8 cellular contexts compared by ENCODE assay signal in the genomic region with DNA sequence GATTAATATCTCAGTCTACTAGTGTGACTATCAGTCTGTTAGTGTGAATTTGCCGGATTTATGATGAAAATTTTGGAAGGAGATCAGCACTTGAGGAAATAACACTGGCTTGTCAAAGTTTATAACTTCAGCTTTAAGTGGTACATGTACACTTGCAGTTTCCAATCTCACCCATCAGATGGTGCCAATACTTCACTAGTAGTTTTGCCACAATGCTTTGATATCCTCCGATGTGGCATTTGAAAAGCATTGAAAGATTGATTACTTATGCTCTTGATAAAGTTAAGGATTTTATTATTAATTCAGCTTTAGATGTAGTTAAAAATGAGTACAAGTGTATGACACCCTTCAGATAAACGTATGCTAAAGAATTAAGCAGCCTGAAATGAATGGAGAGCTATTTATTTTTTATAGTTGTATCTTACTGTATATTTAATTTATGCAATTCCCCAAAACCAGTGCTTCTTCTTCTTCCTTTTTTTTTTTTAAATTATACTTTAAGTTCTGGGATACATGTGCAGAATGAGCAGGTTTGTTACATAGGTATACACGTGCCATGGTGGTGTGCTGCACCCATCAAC.
DNase-seq lines count a peak whose midpoint lies in the region; ATAC-seq and TF ChIP-seq lines count a peak whose summit lies in the region.

No MANE protein-coding gene starts in this region.

- no peaks in the 10 kb centered on the region for H3K27me3 ChIP-seq in H9 (ENCODE audit: insufficient read depth, low read length)
- no peaks in the 10 kb centered on the region for H3K27me3 ChIP-seq in gastroesophageal sphincter

- no peak overlapping the region for H3K4me2 ChIP-seq in H9 (ENCODE audit: insufficient read depth, insufficient read length, low read length)

- no peak overlapping the region for H2BK15ac ChIP-seq in H9 (ENCODE audit: low read depth, low read length)

- peaks cover 8 to 10% of the 10 kb centered on the region in 2 experiments; a peak in 4 of 5 replicates for H3K9me3 Mint-ChIP-seq in H9

- H2BK12ac ChIP-seq in H9 (ENCODE audit: insufficient read length, low read depth, low read length), result no peak overlapping the region

- no peak overlapping the region for H3T11ph ChIP-seq in H9 (ENCODE audit: low read length)

- H3K79me2 ChIP-seq in H9 (ENCODE audit: insufficient read depth, low read length), result no peaks in the 10 kb centered on the region; the same call in 1 of the 2 replicates

- H3K27me3 Mint-ChIP-seq in H9 (ENCODE audit: low read depth), result no peaks in the 10 kb centered on the region

- no peak for TF ChIP-seq EP300 in gastroesophageal sphincter (IDR thresholded peaks at IDR 0.05)

- H3K23me2 ChIP-seq in H9 (ENCODE audit: insufficient read length, low read depth, low read length, poor library complexity, severe bottlenecking), result no peaks in the 10 kb centered on the region

- no peaks in the 10 kb centered on the region for H3K79me1 ChIP-seq in H9 (ENCODE audit: insufficient read depth, low read depth, low read length, poor library complexity, severe bottlenecking)

- H3K4ac ChIP-seq in H9 (ENCODE audit: low read depth, low read length), result no peak overlapping the region

- H4K91ac ChIP-seq in H9 (ENCODE audit: insufficient read length, low read depth, low read length), result no peak overlapping the region

- ATAC-seq in gastroesophageal sphincter (no peak), HG02870 (IDR thresholded peaks at IDR 0.05; ENCODE audit: unreplicated experiment) (no peak), HG03342 (IDR thresholded peaks at IDR 0.05; ENCODE audit: unreplicated experiment) (no peak)

- H4K8ac ChIP-seq in H9 (replicated peaks; ENCODE audit: insufficient read length, low read depth, low read length), result no peak overlapping the region

- no peak overlapping the region for H3K27ac ChIP-seq in H9 (ENCODE audit: insufficient read length, low read depth, low read length)
- no peak overlapping the region for H3K27ac ChIP-seq in gastroesophageal sphincter

- no peak overlapping the region for H2AK5ac ChIP-seq in H9 (ENCODE audit: insufficient read length, low read length)

- no peak overlapping the region for H3K4me3 Mint-ChIP-seq in H9

- H4K5ac ChIP-seq in H9 (ENCODE audit: insufficient read length, low read depth, low read length), result no peak overlapping the region

- no peak overlapping the region for H3K56ac ChIP-seq in H9 (ENCODE audit: insufficient read length, low read depth, low read length)

- no peak overlapping the region for H2AFZ ChIP-seq in H9 (ENCODE audit: low read length)

- H4K20me1 ChIP-seq in H9 (ENCODE audit: control insufficient read depth, insufficient read depth, insufficient read length), result no peaks in the 10 kb centered on the region

- H3K4me3 ChIP-seq in gastroesophageal sphincter (no peak overlapping the region), retinal pigment epithelial cell (ENCODE audit: low read length) (no peak overlapping the region)

- no peak overlapping the region for H3K18ac ChIP-seq in H9 (ENCODE audit: insufficient read length, low read depth, low read length)

- H3K9ac ChIP-seq in H9 (ENCODE audit: extremely low read depth, insufficient read length, low read length), result no peak overlapping the region

- no peaks in the 10 kb centered on the region for H3K36me3 ChIP-seq in gastroesophageal sphincter

- H3K9me3 ChIP-seq in H9 (ENCODE audit: control insufficient read depth, low read depth, low read length) (no peaks in the 10 kb centered on the region), gastroesophageal sphincter (no peaks in the 10 kb centered on the region)

- no peak overlapping the region for H3K14ac ChIP-seq in H9 (ENCODE audit: insufficient read depth, low read length)

- H3K4me1 ChIP-seq in H9 (ENCODE audit: insufficient read depth, low read length), result no peaks in the 10 kb centered on the region
- no peaks in the 10 kb centered on the region for H3K4me1 ChIP-seq in gastroesophageal sphincter

- no peak overlapping the region for H2BK120ac ChIP-seq in H9 (ENCODE audit: low read depth, low read length, poor library complexity, severe bottlenecking)

- H2BK20ac ChIP-seq in H9 (ENCODE audit: low read depth, low read length, poor library complexity, severe bottlenecking), result no peak overlapping the region

- no peak overlapping the region for H2BK5ac ChIP-seq in H9 (ENCODE audit: insufficient read length, low read length)

- H3K36me3 Mint-ChIP-seq in H9 (ENCODE audit: insufficient read depth in 1 of 3, low read depth in 3 of 3), result peaks cover 5 to 7% (median 6%) of the 10 kb centered on the region in 3 experiments; a peak in 3 of 7 replicates

- TF ChIP-seq CTCF in H9 (conservative IDR thresholded peaks at IDR 0.05) (peak; percentile 87), gastroesophageal sphincter (IDR thresholded peaks at IDR 0.05) (peak; percentile 35 to 77 (median 72)), retinal pigment epithelial cell (conservative IDR thresholded peaks at IDR 0.05; ENCODE audit: low read depth, low read length) (peak; percentile 83)

- no peak overlapping the region for H3K27ac Mint-ChIP-seq in H9

- no peak overlapping the region for H3K23ac ChIP-seq in H9 (ENCODE audit: insufficient read length, low read depth, low read length)

- 0 out of 4 replicates have a peak, but pooled peaks cover 0 to 2% of the 10 kb centered on the region in 2 experiments for H3K4me1 Mint-ChIP-seq in H9

- TF ChIP-seq POLR2A in gastroesophageal sphincter (IDR thresholded peaks at IDR 0.05), result no peak

- DNase-seq in COLO829 (ENCODE audit: low spot score), result peak; percentile 65
- no peak for DNase-seq in H9
- peak; percentile 59 for DNase-seq in NCI-H446 treated with DMSO at 0.1 percent for 48 hours (lab: John Stamatoyannopoulos, UW)
- peak; percentile 16 for DNase-seq in activated CD4-positive, alpha-beta T cell treated with anti-CD3 and anti-CD28 coated beads, Interleukin-2, amount 50 U/mL, for 1 hour
- DNase-seq in retinal pigment epithelial cell (ENCODE audit: low read depth), result no peak

- WGBS in H9 (ENCODE audit: extremely low coverage, insufficient read length, low lambda C conversion rate), result no CpG with 5 or more reads among the region's 4 CpGs
- 9 to 32% methylated on average over 3 to 4 of the region's 4 CpGs for WGBS in gastroesophageal sphincter (ENCODE audit: low coverage in 1 of 2), 2 donors

Comparison
In these comparisons a context has a peak if more than half of its experiments do, and no peak if none do; other contexts are left out.
1. DNase-seq: peak in COLO829 (single experiment), NCI-H446 treated with DMSO at 0.1 percent for 48 hours (single experiment) and activated CD4-positive, alpha-beta T cell treated with anti-CD3 and anti-CD28 coated beads, Interleukin-2, amount 50 U/mL, for 1 hour (single experiment); none in H9 (single experiment) and retinal pigment epithelial cell (single experiment).
2. Peak in every context shown above with its lines, with median percentiles within 50 percentile points of each other: CTCF ChIP-seq.